Comparison of ENCODE assay signal across 24 cellular contexts in genomic region chr3:149142647-149143046, GRCh38.
"Had no signal": no experiment of that assay in that cellular context is flagged by ENCODE, and none has a peak within 500 bp of the region (broad histone marks: within the 10 kb centered on the region; RNA-seq: fewer than 3 reads in every experiment).

No MANE protein-coding gene starts in this region.

- ATAC-seq: activated naive CD8-positive, alpha-beta T cell treated with anti-CD3 and anti-CD28 coated beads, Interleukin-2, amount 50 U/mL, for 24 hours; activated T-cell treated with anti-CD3 and anti-CD28 coated beads, Interleukin-2, amount 50 U/mL, for 4 hours; activated T-helper 17 cell treated with anti-CD3 and anti-CD28 coated beads, Interleukin-2, amount 50 U/mL, for 72 hours; foreskin keratinocyte; heart right ventricle; natural killer cell; right cardiac atrium; stimulated activated naive CD8-positive, alpha-beta T cell treated with anti-CD3 and anti-CD28 coated beads, Interleukin-15, amount 100 ng/mL, for 72 hours had no signal

- H3K4me3 Mint-ChIP-seq: activated CD4-positive, alpha-beta memory T cell treated with anti-CD3 and anti-CD28 coated beads, Interleukin-2, amount 10 ng/mL, durations not matched to agents 7 days and 5 days; activated CD4-positive, alpha-beta T cell treated with anti-CD3 and anti-CD28 coated beads, Interleukin-2, amount 10 ng/mL, durations not matched to agents 7 days and 5 days; activated naive CD8-positive, alpha-beta T cell treated with anti-CD3 and anti-CD28 coated beads, Interleukin-2, amount 50 U/mL, for 24 hours; activated T-cell treated with anti-CD3 and anti-CD28 coated beads, Interleukin-2, amount 50 U/mL, for 4 hours; activated T-helper 17 cell treated with anti-CD3 and anti-CD28 coated beads, Interleukin-2, amount 50 U/mL, for 72 hours; natural killer cell; neural progenitor cell; stimulated activated naive CD8-positive, alpha-beta T cell treated with anti-CD3 and anti-CD28 coated beads, Interleukin-15, amount 100 ng/mL, for 72 hours; type B pancreatic cell had no signal

- H3K27ac Mint-ChIP-seq: activated CD4-positive, alpha-beta memory T cell treated with anti-CD3 and anti-CD28 coated beads, Interleukin-2, amount 10 ng/mL, durations not matched to agents 7 days and 5 days; activated CD4-positive, alpha-beta T cell treated with anti-CD3 and anti-CD28 coated beads, Interleukin-2, amount 10 ng/mL, durations not matched to agents 7 days and 5 days; activated naive CD8-positive, alpha-beta T cell treated with anti-CD3 and anti-CD28 coated beads, Interleukin-2, amount 50 U/mL, for 24 hours; activated T-helper 17 cell treated with anti-CD3 and anti-CD28 coated beads, Interleukin-2, amount 50 U/mL, for 72 hours; natural killer cell; neural progenitor cell; stimulated activated naive CD8-positive, alpha-beta T cell treated with anti-CD3 and anti-CD28 coated beads, Interleukin-15, amount 100 ng/mL, for 72 hours; type B pancreatic cell had no signal

- H3K9me3 Mint-ChIP-seq: activated CD4-positive, alpha-beta memory T cell treated with anti-CD3 and anti-CD28 coated beads, Interleukin-2, amount 10 ng/mL, durations not matched to agents 7 days and 5 days; activated CD4-positive, alpha-beta T cell treated with anti-CD3 and anti-CD28 coated beads, Interleukin-2, amount 10 ng/mL, durations not matched to agents 7 days and 5 days; activated naive CD8-positive, alpha-beta T cell treated with anti-CD3 and anti-CD28 coated beads, Interleukin-2, amount 50 U/mL, for 24 hours; activated T-cell treated with anti-CD3 and anti-CD28 coated beads, Interleukin-2, amount 50 U/mL, for 4 hours; activated T-helper 17 cell treated with anti-CD3 and anti-CD28 coated beads, Interleukin-2, amount 50 U/mL, for 72 hours; natural killer cell; neural progenitor cell; stimulated activated naive CD8-positive, alpha-beta T cell treated with anti-CD3 and anti-CD28 coated beads, Interleukin-15, amount 100 ng/mL, for 72 hours; type B pancreatic cell had no signal

- H3K27me3 Mint-ChIP-seq: activated CD4-positive, alpha-beta memory T cell treated with anti-CD3 and anti-CD28 coated beads, Interleukin-2, amount 10 ng/mL, durations not matched to agents 7 days and 5 days; activated CD4-positive, alpha-beta T cell treated with anti-CD3 and anti-CD28 coated beads, Interleukin-2, amount 10 ng/mL, durations not matched to agents 7 days and 5 days; activated naive CD8-positive, alpha-beta T cell treated with anti-CD3 and anti-CD28 coated beads, Interleukin-2, amount 50 U/mL, for 24 hours; activated T-helper 17 cell treated with anti-CD3 and anti-CD28 coated beads, Interleukin-2, amount 50 U/mL, for 72 hours; stimulated activated naive CD8-positive, alpha-beta T cell treated with anti-CD3 and anti-CD28 coated beads, Interleukin-15, amount 100 ng/mL, for 72 hours; type B pancreatic cell had no signal

- H3K4me1 Mint-ChIP-seq: activated CD4-positive, alpha-beta T cell treated with anti-CD3 and anti-CD28 coated beads, Interleukin-2, amount 10 ng/mL, durations not matched to agents 7 days and 5 days; activated T-helper 17 cell treated with anti-CD3 and anti-CD28 coated beads, Interleukin-2, amount 50 U/mL, for 72 hours; stimulated activated naive CD8-positive, alpha-beta T cell treated with anti-CD3 and anti-CD28 coated beads, Interleukin-15, amount 100 ng/mL, for 72 hours had no signal

- H3K36me3 Mint-ChIP-seq: natural killer cell had no signal

- DNase-seq: activated CD4-positive, alpha-beta memory T cell treated with anti-CD3 and anti-CD28 coated beads, Interleukin-2, amount 10 ng/mL, durations not matched to agents 7 days and 5 days; activated CD4-positive, alpha-beta T cell treated with anti-CD3 and anti-CD28 coated beads for 1 hour; activated CD4-positive, alpha-beta T cell treated with anti-CD3 and anti-CD28 coated beads, Interleukin-2, amount 10 ng/mL, durations not matched to agents 7 days and 5 days; activated gamma-delta T cell treated with Interleukin-2 at 50 U/mL for 16 hours; activated naive CD4-positive, alpha-beta T cell treated with anti-CD3 and anti-CD28 coated beads, Interleukin-2, amount 50 U/mL, for 16 hours; activated naive CD8-positive, alpha-beta T cell treated with anti-CD3 and anti-CD28 coated beads, Interleukin-2, amount 50 U/mL, for 24 hours; activated T-cell treated with anti-CD3 and anti-CD28 coated beads, Interleukin-2, amount 50 U/mL, for 4 hours; amygdala; central memory CD4-positive, alpha-beta T cell; dermis blood vessel endothelial cell; effector CD4-positive, alpha-beta T cell; foreskin keratinocyte; heart right ventricle; midbrain; natural killer cell; right cardiac atrium; stimulated activated CD4-positive, alpha-beta T cell treated with anti-CD3 and anti-CD28 coated beads, Interleukin-2, amount 100 ng/mL, for 48 hours; stimulated activated naive CD8-positive, alpha-beta T cell treated with anti-CD3 and anti-CD28 coated beads, Interleukin-15, amount 100 ng/mL, for 72 hours; substantia nigra; T1000; WERI-Rb-1 had no signal
